8 cellular contexts compared by ENCODE assay signal in the genomic region with DNA sequence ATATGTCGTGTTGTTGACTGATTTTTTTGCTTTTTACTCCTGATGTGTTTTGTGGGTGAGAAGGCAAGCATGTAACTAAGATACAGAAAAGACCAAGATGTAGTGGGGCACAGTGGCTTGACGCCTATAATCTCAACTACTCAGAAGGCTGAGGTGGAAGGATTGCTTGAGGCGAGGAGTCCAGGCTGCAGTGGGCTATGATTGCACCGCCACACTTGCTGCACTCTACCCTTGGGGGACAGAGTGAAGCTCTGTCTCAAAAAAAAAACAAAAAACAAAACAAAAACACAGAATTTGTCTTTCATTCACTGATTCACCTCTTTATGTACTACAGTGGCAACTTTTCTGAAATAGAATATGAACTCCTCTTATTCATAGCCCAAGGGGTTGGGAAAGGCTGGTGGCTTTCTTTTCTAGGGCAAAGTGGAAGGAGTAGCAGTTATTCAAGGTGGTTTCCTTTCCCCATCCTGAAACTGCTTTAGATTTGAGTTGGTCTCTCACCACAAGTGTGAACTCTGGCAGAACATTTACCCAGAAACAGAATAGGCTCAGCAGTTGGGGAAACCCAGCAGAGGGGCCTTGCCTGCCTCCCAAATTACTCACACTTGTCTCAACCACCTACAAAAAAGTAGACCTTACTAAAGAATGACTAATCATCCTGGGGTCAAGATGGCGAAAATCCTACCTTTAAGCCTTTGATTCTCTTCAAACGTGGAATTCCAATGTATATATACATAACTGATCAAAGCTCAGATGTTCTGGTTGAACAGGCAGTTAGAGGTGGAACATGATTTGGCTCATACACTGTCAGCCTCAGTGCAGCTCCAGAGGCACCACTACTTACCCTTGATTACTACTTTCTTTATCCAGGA. TPM values are rescaled to one million over a fixed set of nuclear protein-coding genes. Genes with fewer than 3 reads are reported as not detected.
DNase-seq lines count a peak whose midpoint lies in the region; ATAC-seq and TF ChIP-seq lines count a peak whose summit lies in the region.

No MANE protein-coding gene starts in this region.

- peak overlapping the region in 5 of 9 donors; percentile 6 to 87 (median 21) for H3K27ac Mint-ChIP-seq in naive thymus-derived CD4-positive, alpha-beta T cell

- 95 to 98% (median 96%) methylated on average over 6 of the region's 6 CpGs for WGBS in psoas muscle, 3 donors

- peak overlapping the region in 2 of 10 donors; percentile 20 to 64 for H3K4me3 Mint-ChIP-seq in naive thymus-derived CD4-positive, alpha-beta T cell

- CTCF ChIA-PET in naive thymus-derived CD4-positive, alpha-beta T cell (lab: Charles Lee) = no interaction called here

- DNase-seq in activated CD8-positive, alpha-beta memory T cell treated with anti-CD3 and anti-CD28 coated beads for 24 hours = peak; percentile 76
- peak in 1 of 9 donors; percentile 70 for DNase-seq in naive thymus-derived CD4-positive, alpha-beta T cell
- no peak for DNase-seq in MG63
- no peak for DNase-seq in psoas muscle
- DNase-seq in D341Med (ENCODE audit: low spot score) = no peak
- DNase-seq in cortex of kidney (lab: John Stamatoyannopoulos, UW) = no peak

- intact Hi-C loops in naive thymus-derived CD4-positive, alpha-beta T cell (cut with micrococcal nuclease) = loop anchor here in 1 of 2 donors (1.0 to 10.0 kb wide), 3 partner anchors 89 to 828 kb away; partner anchors contain the start of gene RBMS1
- intact Hi-C loops in psoas muscle (cut with DNase I) = no loop called here

- H3K4me1 ChIP-seq in naive thymus-derived CD4-positive, alpha-beta T cell (ENCODE audit: control insufficient read depth in 2 of 2, insufficient read depth in 2 of 2, low read length in 2 of 2) = peaks cover 12 to 64% of the 10 kb centered on the region in 2 donors
- peaks cover 55% of the 10 kb centered on the region for H3K4me1 ChIP-seq in psoas muscle

- H3K27ac ChIP-seq in naive thymus-derived CD4-positive, alpha-beta T cell (ENCODE audit: low read depth, low read length) = no peak overlapping the region
- H3K27ac ChIP-seq in psoas muscle = no peak overlapping the region

- POLR2A ChIA-PET in naive thymus-derived CD4-positive, alpha-beta T cell (lab: Charles Lee) = interaction anchor here (0.9 kb wide), 1 partner anchor 33 kb away, joined by 3 read pairs; no protein-coding TSS in a partner anchor

- H3K4me3 ChIP-seq in naive thymus-derived CD4-positive, alpha-beta T cell (ENCODE audit: low read length) = no peak overlapping the region
- H3K4me3 ChIP-seq in MG63 = no peak overlapping the region
- no peak overlapping the region for H3K4me3 ChIP-seq in psoas muscle

- ATAC-seq in GM19328 (IDR thresholded peaks at IDR 0.05; ENCODE audit: unreplicated experiment) (peak; percentile 70), HG03139 (IDR thresholded peaks at IDR 0.05; ENCODE audit: unreplicated experiment) (peak; percentile 77), psoas muscle (no peak)
- ATAC-seq in naive thymus-derived CD4-positive, alpha-beta T cell = peak; percentile 75

- peaks cover 0 to 7% (median 0%) of the 10 kb centered on the region in 3 experiments for H3K36me3 ChIP-seq in naive thymus-derived CD4-positive, alpha-beta T cell (ENCODE audit: control insufficient read depth in 2 of 3, insufficient read depth in 3 of 3, low read length in 3 of 3)
- H3K36me3 ChIP-seq in MG63 (peaks cover 43% of the 10 kb centered on the region), psoas muscle (ENCODE audit: insufficient read depth in 1 of 2, low read depth in 1 of 2) (peaks cover 17 to 22% of the 10 kb centered on the region in 2 donors)

- H3K27me3 ChIP-seq in naive thymus-derived CD4-positive, alpha-beta T cell (ENCODE audit: control insufficient read depth in 2 of 2, insufficient read depth in 2 of 2, low read length in 2 of 2) = no peaks in the 10 kb centered on the region
- no peaks in the 10 kb centered on the region for H3K27me3 ChIP-seq in MG63
- no peaks in the 10 kb centered on the region for H3K27me3 ChIP-seq in psoas muscle (ENCODE audit: insufficient read depth in 3 of 3, low read length in 2 of 3)

- no peaks in the 10 kb centered on the region for H3K27me3 Mint-ChIP-seq in naive thymus-derived CD4-positive, alpha-beta T cell

- TF ChIP-seq CTCF in psoas muscle (IDR thresholded peaks at IDR 0.05) = no peak

- peaks cover 0 to 6% (median 0%) of the 10 kb centered on the region in 11 donors for H3K9me3 Mint-ChIP-seq in naive thymus-derived CD4-positive, alpha-beta T cell

- H3K4me1 Mint-ChIP-seq in naive thymus-derived CD4-positive, alpha-beta T cell = peaks cover 48 to 90% (median 84%) of the 10 kb centered on the region in 7 donors

- peaks cover 0 to 71% (median 21%) of the 10 kb centered on the region in 5 donors for H3K36me3 Mint-ChIP-seq in naive thymus-derived CD4-positive, alpha-beta T cell

- no peaks in the 10 kb centered on the region for H3K9me3 ChIP-seq in naive thymus-derived CD4-positive, alpha-beta T cell (ENCODE audit: control insufficient read depth in 2 of 3, low read length in 3 of 3)
- no peaks in the 10 kb centered on the region for H3K9me3 ChIP-seq in MG63
- H3K9me3 ChIP-seq in psoas muscle = no peaks in the 10 kb centered on the region

RNA-seq across cellular contexts. Expression of gene TANK, which starts 6.5 kb away (rescaled TPM):
- 100 to 1,000 TPM in 2 of 5 experiments, 10 to 100 TPM in 3; 57.4 to 142 (median 62.4) TPM for total RNA-seq in naive thymus-derived CD4-positive, alpha-beta T cell
- polyA plus RNA-seq in naive thymus-derived CD4-positive, alpha-beta T cell = 10 to 100 TPM; 45.5 to 50.3 TPM
- 28.1 and 30.7 TPM in 2 replicates for total RNA-seq in MG63 (2014; rRNA removed; shearing (Covaris generic); ENCODE audit: low replicate concordance)
- 10 to 100 TPM; 39.6 to 62.8 (median 53.3) TPM for total RNA-seq in psoas muscle
- polyA plus RNA-seq in psoas muscle = 10 to 100 TPM; 40.6 to 75.7 (median 66.7) TPM

Comparison
In these comparisons a context has a peak if more than half of its experiments do, and no peak if none do; other contexts are left out.
1. ATAC-seq: peak in GM19328 (single experiment), HG03139 (single experiment) and naive thymus-derived CD4-positive, alpha-beta T cell (single experiment); none in psoas muscle (0 of 4).